In genomic region chr5:68287976-68288755, GRCh38 we compare ENCODE assay signal across 1 cellular context.
A peak's percentile ranks its signal among the peaks of the same experiment; 100 is the strongest.
TF ChIP-seq lines count a peak whose summit lies in the region.

No MANE protein-coding gene starts in this region.

TF ChIP-seq in HepG2, 621 proteins besides CTCF, POLR2A, EP300 and RAD21 (continued from another document and continues in another):
- TF ChIP-seq ZBTB26 (CRISPR knock-in tag; IDR thresholded peaks at IDR 0.05; ENCODE audit: borderline replicate concordance) (no peak), MAFG (CRISPR knock-in tag; IDR thresholded peaks at IDR 0.05) (peak; percentile 88), ZNF12 (CRISPR knock-in tag; IDR thresholded peaks at IDR 0.05) (no peak), TRAFD1 (CRISPR knock-in tag; IDR thresholded peaks at IDR 0.05; ENCODE audit: borderline replicate concordance) (no peak), CENPBD1 (CRISPR knock-in tag; IDR thresholded peaks at IDR 0.05; ENCODE audit: borderline replicate concordance, low read depth) (no peak), MEIS1 (CRISPR knock-in tag; IDR thresholded peaks at IDR 0.05; ENCODE audit: borderline replicate concordance) (peak; percentile 77), E2F5 (CRISPR knock-in tag; conservative IDR thresholded peaks at IDR 0.05) (no peak), REXO4 (CRISPR knock-in tag; IDR thresholded peaks at IDR 0.05; ENCODE audit: borderline replicate concordance) (no peak), BCL6 (CRISPR knock-in tag; IDR thresholded peaks at IDR 0.05) (peak; percentile 34; the same call in 1 of the 2 replicates), ZKSCAN5 (CRISPR knock-in tag; IDR thresholded peaks at IDR 0.05) (no peak), ZNF207 (IDR thresholded peaks at IDR 0.05; ENCODE audit: borderline replicate concordance) (no peak), ZNF605 (CRISPR knock-in tag; IDR thresholded peaks at IDR 0.05) (no peak), ZUFSP (CRISPR knock-in tag; IDR thresholded peaks at IDR 0.05; ENCODE audit: borderline replicate concordance) (no peak), ZBED4 (CRISPR knock-in tag; IDR thresholded peaks at IDR 0.05; ENCODE audit: borderline replicate concordance) (peak; percentile 94), TGIF2 (CRISPR knock-in tag; IDR thresholded peaks at IDR 0.05) (no peak), IRX3 (CRISPR knock-in tag; IDR thresholded peaks at IDR 0.05; ENCODE audit: borderline replicate concordance, low read depth) (no peak), KLF11 (CRISPR knock-in tag; IDR thresholded peaks at IDR 0.05) (no peak), ZNF17 (CRISPR knock-in tag; IDR thresholded peaks at IDR 0.05) (no peak), ZSCAN25 (CRISPR knock-in tag; IDR thresholded peaks at IDR 0.05) (no peak), EEA1 (CRISPR knock-in tag; IDR thresholded peaks at IDR 0.05; ENCODE audit: borderline replicate concordance) (no peak), ZFP37 (CRISPR knock-in tag; IDR thresholded peaks at IDR 0.05; ENCODE audit: borderline replicate concordance) (no peak), XBP1 (CRISPR knock-in tag; IDR thresholded peaks at IDR 0.05) (no peak), NCOR1 (IDR thresholded peaks at IDR 0.05; ENCODE audit: borderline replicate concordance, low read length) (peak; percentile 65; the same call in 1 of the 2 replicates), RFXAP (CRISPR knock-in tag; IDR thresholded peaks at IDR 0.05; ENCODE audit: borderline replicate concordance) (no peak), GFI1 (CRISPR knock-in tag; IDR thresholded peaks at IDR 0.05; ENCODE audit: borderline replicate concordance) (peak; percentile 66), ZNF83 (CRISPR knock-in tag; IDR thresholded peaks at IDR 0.05; ENCODE audit: borderline replicate concordance) (no peak), ZMYM4 (CRISPR knock-in tag; IDR thresholded peaks at IDR 0.05) (peak; percentile 88), ZNF121 (CRISPR knock-in tag; IDR thresholded peaks at IDR 0.05) (peak; percentile 74), ATF4 (CRISPR knock-in tag; IDR thresholded peaks at IDR 0.05) (no peak), ZNF547 (CRISPR knock-in tag; IDR thresholded peaks at IDR 0.05) (no peak), ESRRA (CRISPR knock-in tag; IDR thresholded peaks at IDR 0.05; ENCODE audit: low read depth) (no peak), SKIL (CRISPR knock-in tag; IDR thresholded peaks at IDR 0.05; ENCODE audit: borderline replicate concordance) (peak; percentile 33; the same call in 1 of the 2 replicates), ZNF512 (CRISPR knock-in tag; IDR thresholded peaks at IDR 0.05) (no peak), ZNF280B (CRISPR knock-in tag; IDR thresholded peaks at IDR 0.05; ENCODE audit: borderline replicate concordance) (no peak), ZZZ3 (CRISPR knock-in tag; IDR thresholded peaks at IDR 0.05; ENCODE audit: borderline replicate concordance) (no peak), ZNF230 (CRISPR knock-in tag; IDR thresholded peaks at IDR 0.05) (0 out of 2 replicates have a peak, but pooled peaks have one; percentile 33), FOXM1 (CRISPR knock-in tag; IDR thresholded peaks at IDR 0.05) (no peak), ZNF883 (CRISPR knock-in tag; IDR thresholded peaks at IDR 0.05; ENCODE audit: not compliant biosample characterization) (no peak), FOXJ3 (CRISPR knock-in tag; IDR thresholded peaks at IDR 0.05; ENCODE audit: borderline replicate concordance) (no peak), TSC22D2 (CRISPR knock-in tag; IDR thresholded peaks at IDR 0.05; ENCODE audit: borderline replicate concordance) (no peak), CSRNP1 (CRISPR knock-in tag; IDR thresholded peaks at IDR 0.05) (no peak), TFDP1 (CRISPR knock-in tag; IDR thresholded peaks at IDR 0.05; ENCODE audit: borderline replicate concordance) (0 out of 2 replicates have a peak, but pooled peaks have one; percentile 43), KLF6 (CRISPR knock-in tag; IDR thresholded peaks at IDR 0.05) (no peak)
